Comparison of ENCODE assay signal across 1 cellular context in the genomic region with DNA sequence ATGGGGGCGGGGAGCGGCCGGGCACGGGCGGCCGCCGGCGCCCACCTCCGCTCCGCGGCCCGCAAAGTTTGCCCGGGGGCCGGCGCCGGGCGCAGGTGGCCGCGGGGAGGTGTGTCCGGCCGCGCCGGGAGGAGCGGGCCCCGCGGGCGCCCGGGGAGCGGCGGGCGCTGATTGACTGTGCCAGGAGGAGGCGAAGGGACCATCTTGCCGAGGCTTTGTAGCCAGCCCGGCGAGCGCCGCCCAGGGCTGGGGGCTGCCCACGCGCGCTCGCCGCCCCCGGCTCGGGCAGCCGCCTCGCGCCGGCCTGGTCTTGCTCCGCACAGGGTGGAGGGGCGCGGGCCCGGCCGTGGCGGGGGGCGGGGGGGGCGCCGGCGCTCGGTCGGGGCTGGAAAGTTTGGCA.
TF ChIP-seq lines count a peak whose summit lies in the region.

No MANE protein-coding gene starts in this region.

TF ChIP-seq in WTC11, 78 proteins besides CTCF, POLR2A, EP300 and RAD21 (continued from another document):
- TF ChIP-seq, protein P1, sequence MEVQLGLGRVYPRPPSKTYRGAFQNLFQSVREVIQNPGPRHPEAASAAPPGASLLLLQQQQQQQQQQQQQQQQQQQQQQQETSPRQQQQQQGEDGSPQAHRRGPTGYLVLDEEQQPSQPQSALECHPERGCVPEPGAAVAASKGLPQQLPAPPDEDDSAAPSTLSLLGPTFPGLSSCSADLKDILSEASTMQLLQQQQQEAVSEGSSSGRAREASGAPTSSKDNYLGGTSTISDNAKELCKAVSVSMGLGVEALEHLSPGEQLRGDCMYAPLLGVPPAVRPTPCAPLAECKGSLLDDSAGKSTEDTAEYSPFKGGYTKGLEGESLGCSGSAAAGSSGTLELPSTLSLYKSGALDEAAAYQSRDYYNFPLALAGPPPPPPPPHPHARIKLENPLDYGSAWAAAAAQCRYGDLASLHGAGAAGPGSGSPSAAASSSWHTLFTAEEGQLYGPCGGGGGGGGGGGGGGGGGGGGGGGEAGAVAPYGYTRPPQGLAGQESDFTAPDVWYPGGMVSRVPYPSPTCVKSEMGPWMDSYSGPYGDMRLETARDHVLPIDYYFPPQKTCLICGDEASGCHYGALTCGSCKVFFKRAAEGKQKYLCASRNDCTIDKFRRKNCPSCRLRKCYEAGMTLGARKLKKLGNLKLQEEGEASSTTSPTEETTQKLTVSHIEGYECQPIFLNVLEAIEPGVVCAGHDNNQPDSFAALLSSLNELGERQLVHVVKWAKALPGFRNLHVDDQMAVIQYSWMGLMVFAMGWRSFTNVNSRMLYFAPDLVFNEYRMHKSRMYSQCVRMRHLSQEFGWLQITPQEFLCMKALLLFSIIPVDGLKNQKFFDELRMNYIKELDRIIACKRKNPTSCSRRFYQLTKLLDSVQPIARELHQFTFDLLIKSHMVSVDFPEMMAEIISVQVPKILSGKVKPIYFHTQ (CRISPR knock-in tag; IDR thresholded peaks at IDR 0.05), result no peak
- TF ChIP-seq, protein P2, sequence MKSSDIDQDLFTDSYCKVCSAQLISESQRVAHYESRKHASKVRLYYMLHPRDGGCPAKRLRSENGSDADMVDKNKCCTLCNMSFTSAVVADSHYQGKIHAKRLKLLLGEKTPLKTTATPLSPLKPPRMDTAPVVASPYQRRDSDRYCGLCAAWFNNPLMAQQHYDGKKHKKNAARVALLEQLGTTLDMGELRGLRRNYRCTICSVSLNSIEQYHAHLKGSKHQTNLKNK (CRISPR knock-in tag; IDR thresholded peaks at IDR 0.05), result no peak
